1 cellular context compared by ENCODE assay signal in the genomic region with DNA sequence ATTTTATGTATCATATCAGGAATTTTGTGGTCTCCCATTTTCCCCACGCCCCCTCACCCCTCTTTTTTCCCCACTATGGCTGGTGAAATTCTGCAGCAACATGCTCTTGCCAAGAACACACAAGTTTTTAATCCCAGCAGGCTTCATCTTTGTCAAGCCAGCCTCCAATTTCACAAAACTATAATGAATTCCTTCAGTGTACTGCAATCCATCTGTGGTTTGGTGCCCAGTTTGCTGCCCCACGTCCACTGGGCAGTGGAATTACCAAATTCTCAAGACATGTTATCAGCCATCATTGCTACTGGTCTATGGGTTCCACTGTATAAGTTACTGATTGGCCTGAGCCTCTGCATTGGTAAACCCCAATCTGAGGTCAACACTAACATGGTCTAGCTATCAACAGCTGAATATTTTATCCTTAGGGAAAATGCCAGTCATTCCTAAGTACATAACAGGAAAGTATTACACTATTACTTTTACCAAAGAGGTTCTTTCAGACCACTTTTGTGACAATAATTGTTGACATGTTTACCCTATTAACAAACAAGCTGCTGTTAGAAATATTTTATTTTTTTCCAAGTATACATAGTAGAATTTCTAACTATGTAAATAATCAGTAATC.
TF ChIP-seq lines count a peak whose summit lies in the region.

No MANE protein-coding gene starts in this region.

TF ChIP-seq in GM12878, 131 proteins besides CTCF, POLR2A, EP300 and RAD21:
- TF ChIP-seq LARP7 (IDR thresholded peaks at IDR 0.05): no peak
- no peak for TF ChIP-seq RCOR1 (conservative IDR thresholded peaks at IDR 0.05; ENCODE audit: low read depth, low read length)
- no peak for TF ChIP-seq RAD51 (IDR thresholded peaks at IDR 0.05)
- no peak for TF ChIP-seq PBX3 (IDR thresholded peaks at IDR 0.05; ENCODE audit: insufficient replicate concordance, low read depth, low read length)
- no peak for TF ChIP-seq MAX (IDR thresholded peaks at IDR 0.05; ENCODE audit: low read depth, low read length)
- TF ChIP-seq SKIL (IDR thresholded peaks at IDR 0.05; ENCODE audit: low read depth, poor library complexity, severe bottlenecking): no peak
- no peak for TF ChIP-seq BRCA1 (IDR thresholded peaks at IDR 0.05; ENCODE audit: low read depth, low read length)
- no peak for TF ChIP-seq IRF5 (IDR thresholded peaks at IDR 0.05; ENCODE audit: borderline replicate concordance)
- TF ChIP-seq NBN (IDR thresholded peaks at IDR 0.05): no peak
- no peak for TF ChIP-seq HDGF (IDR thresholded peaks at IDR 0.05)
- TF ChIP-seq ATF7 (IDR thresholded peaks at IDR 0.05; ENCODE audit: low read depth): no peak
- TF ChIP-seq CBFB (IDR thresholded peaks at IDR 0.05; ENCODE audit: low read depth): no peak
- no peak for TF ChIP-seq CEBPB (IDR thresholded peaks at IDR 0.05; ENCODE audit: borderline replicate concordance in 1 of 2, low read depth in 2 of 2, low read length in 2 of 2)
- TF ChIP-seq, protein P1, sequence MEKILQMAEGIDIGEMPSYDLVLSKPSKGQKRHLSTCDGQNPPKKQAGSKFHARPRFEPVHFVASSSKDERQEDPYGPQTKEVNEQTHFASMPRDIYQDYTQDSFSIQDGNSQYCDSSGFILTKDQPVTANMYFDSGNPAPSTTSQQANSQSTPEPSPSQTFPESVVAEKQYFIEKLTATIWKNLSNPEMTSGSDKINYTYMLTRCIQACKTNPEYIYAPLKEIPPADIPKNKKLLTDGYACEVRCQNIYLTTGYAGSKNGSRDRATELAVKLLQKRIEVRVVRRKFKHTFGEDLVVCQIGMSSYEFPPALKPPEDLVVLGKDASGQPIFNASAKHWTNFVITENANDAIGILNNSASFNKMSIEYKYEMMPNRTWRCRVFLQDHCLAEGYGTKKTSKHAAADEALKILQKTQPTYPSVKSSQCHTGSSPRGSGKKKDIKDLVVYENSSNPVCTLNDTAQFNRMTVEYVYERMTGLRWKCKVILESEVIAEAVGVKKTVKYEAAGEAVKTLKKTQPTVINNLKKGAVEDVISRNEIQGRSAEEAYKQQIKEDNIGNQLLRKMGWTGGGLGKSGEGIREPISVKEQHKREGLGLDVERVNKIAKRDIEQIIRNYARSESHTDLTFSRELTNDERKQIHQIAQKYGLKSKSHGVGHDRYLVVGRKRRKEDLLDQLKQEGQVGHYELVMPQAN (conservative IDR thresholded peaks at IDR 0.05): no peak
- TF ChIP-seq FOS (IDR thresholded peaks at IDR 0.05; ENCODE audit: borderline replicate concordance, extremely low read depth, insufficient read length): no peak
- no peak for TF ChIP-seq ZNF592 (IDR thresholded peaks at IDR 0.05)
- TF ChIP-seq BACH1 (IDR thresholded peaks at IDR 0.05; ENCODE audit: borderline replicate concordance): no peak
- TF ChIP-seq, protein P2, sequence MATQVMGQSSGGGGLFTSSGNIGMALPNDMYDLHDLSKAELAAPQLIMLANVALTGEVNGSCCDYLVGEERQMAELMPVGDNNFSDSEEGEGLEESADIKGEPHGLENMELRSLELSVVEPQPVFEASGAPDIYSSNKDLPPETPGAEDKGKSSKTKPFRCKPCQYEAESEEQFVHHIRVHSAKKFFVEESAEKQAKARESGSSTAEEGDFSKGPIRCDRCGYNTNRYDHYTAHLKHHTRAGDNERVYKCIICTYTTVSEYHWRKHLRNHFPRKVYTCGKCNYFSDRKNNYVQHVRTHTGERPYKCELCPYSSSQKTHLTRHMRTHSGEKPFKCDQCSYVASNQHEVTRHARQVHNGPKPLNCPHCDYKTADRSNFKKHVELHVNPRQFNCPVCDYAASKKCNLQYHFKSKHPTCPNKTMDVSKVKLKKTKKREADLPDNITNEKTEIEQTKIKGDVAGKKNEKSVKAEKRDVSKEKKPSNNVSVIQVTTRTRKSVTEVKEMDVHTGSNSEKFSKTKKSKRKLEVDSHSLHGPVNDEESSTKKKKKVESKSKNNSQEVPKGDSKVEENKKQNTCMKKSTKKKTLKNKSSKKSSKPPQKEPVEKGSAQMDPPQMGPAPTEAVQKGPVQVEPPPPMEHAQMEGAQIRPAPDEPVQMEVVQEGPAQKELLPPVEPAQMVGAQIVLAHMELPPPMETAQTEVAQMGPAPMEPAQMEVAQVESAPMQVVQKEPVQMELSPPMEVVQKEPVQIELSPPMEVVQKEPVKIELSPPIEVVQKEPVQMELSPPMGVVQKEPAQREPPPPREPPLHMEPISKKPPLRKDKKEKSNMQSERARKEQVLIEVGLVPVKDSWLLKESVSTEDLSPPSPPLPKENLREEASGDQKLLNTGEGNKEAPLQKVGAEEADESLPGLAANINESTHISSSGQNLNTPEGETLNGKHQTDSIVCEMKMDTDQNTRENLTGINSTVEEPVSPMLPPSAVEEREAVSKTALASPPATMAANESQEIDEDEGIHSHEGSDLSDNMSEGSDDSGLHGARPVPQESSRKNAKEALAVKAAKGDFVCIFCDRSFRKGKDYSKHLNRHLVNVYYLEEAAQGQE (IDR thresholded peaks at IDR 0.05; ENCODE audit: low read depth, low read length): no peak
- TF ChIP-seq, protein P3, sequence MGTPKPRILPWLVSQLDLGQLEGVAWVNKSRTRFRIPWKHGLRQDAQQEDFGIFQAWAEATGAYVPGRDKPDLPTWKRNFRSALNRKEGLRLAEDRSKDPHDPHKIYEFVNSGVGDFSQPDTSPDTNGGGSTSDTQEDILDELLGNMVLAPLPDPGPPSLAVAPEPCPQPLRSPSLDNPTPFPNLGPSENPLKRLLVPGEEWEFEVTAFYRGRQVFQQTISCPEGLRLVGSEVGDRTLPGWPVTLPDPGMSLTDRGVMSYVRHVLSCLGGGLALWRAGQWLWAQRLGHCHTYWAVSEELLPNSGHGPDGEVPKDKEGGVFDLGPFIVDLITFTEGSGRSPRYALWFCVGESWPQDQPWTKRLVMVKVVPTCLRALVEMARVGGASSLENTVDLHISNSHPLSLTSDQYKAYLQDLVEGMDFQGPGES (IDR thresholded peaks at IDR 0.05): no peak
- TF ChIP-seq HDAC6 (IDR thresholded peaks at IDR 0.05; ENCODE audit: unreplicated experiment): no peak
TF ChIP-seq in GM12878: peak in this region for 0.
